Comparison of ENCODE assay signal across 24 cellular contexts in genomic region chr6:71558974-71559373, GRCh38.
"Had no signal": no experiment of that assay in that cellular context is flagged by ENCODE, and none has a peak within 500 bp of the region (broad histone marks: within the 10 kb centered on the region; RNA-seq: fewer than 3 reads in every experiment).

No MANE protein-coding gene starts in this region.

- H3K4me1 Mint-ChIP-seq: endodermal cell had no signal

- H3K9me3 ChIP-seq: colonic mucosa, gastrocnemius medialis had no signal

- H3K27ac ChIP-seq: colonic mucosa, coronary artery, dorsolateral prefrontal cortex, epithelial cell of prostate, esophagus muscularis mucosa, esophagus squamous epithelium, foreskin keratinocyte, gastrocnemius medialis, gastroesophageal sphincter, heart left ventricle, heart right ventricle had no signal

- DNase-seq: colonic mucosa; cortex of kidney; dermis blood vessel endothelial cell; dorsolateral prefrontal cortex; effector CD4-positive, alpha-beta T cell; effector CD8-positive, alpha-beta T cell; effector memory CD4-positive, alpha-beta T cell; effector memory CD8-positive, alpha-beta T cell; endodermal cell; erythroblast; esophagus squamous epithelium; foreskin fibroblast; foreskin keratinocyte; foreskin melanocyte; gastrocnemius medialis; glutamatergic neuron; head of caudate nucleus; heart left ventricle; heart right ventricle had no signal

- H3K36me3 ChIP-seq: colonic mucosa, esophagus muscularis mucosa, esophagus squamous epithelium, gastrocnemius medialis, gastroesophageal sphincter, heart left ventricle, heart right ventricle had no signal

- H3K4me3 ChIP-seq: colonic mucosa, coronary artery, dorsolateral prefrontal cortex, esophagus muscularis mucosa, esophagus squamous epithelium, gastrocnemius medialis, gastroesophageal sphincter, heart left ventricle, heart right ventricle had no signal

- H3K27ac Mint-ChIP-seq: dendritic cell treated with granulocyte-macrophage colony-stimulating factor and Interleukin-4, amounts not matched to agents 40 ng/mL and 50 ng/mL, for 4 days; effector memory CD8-positive, alpha-beta T cell; endodermal cell had no signal

- H3K4me3 Mint-ChIP-seq: dendritic cell treated with granulocyte-macrophage colony-stimulating factor and Interleukin-4, amounts not matched to agents 40 ng/mL and 50 ng/mL, for 4 days; effector memory CD8-positive, alpha-beta T cell; endodermal cell had no signal

- H3K4me1 ChIP-seq: colonic mucosa, esophagus muscularis mucosa, esophagus squamous epithelium, foreskin keratinocyte, gastrocnemius medialis, gastroesophageal sphincter, heart left ventricle, heart right ventricle had no signal

- H3K27me3 Mint-ChIP-seq: dendritic cell treated with granulocyte-macrophage colony-stimulating factor and Interleukin-4, amounts not matched to agents 40 ng/mL and 50 ng/mL, for 4 days; effector memory CD8-positive, alpha-beta T cell had no signal
